In the genomic region with DNA sequence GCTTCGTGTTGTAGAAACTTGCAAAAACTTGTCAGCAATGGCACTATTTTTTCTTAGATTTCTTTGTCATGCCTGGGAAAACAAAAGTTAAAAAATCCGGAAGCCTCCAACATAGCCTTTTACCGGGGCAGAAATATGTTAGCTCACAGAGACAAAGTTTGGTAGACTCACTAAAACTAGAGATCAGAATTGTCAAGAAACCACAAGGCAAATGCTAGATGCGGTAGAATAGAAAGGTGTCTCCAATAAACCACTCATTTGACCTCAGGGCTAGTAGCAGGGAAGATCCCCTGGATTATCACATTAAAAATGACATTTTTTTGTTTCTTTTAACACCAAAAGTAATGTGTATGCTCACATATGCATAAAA, we compare ENCODE assay signal across 9 cellular contexts. TPM values are rescaled to one million over a fixed set of nuclear protein-coding genes. Genes with fewer than 3 reads are reported as not detected.
A peak's percentile ranks its signal among the peaks of the same experiment; 100 is the strongest.
DNase-seq lines count a peak whose midpoint lies in the region; ATAC-seq and TF ChIP-seq lines count a peak whose summit lies in the region.
"Had no signal": no experiment of that assay in that cellular context is flagged by ENCODE, and none has a peak within 500 bp of the region (broad histone marks: within the 10 kb centered on the region; RNA-seq: fewer than 3 reads in every experiment).

No MANE protein-coding gene starts in this region.

- no peaks in the 10 kb centered on the region for H3K27me3 Mint-ChIP-seq in activated naive CD4-positive, alpha-beta T cell treated with anti-CD3 and anti-CD28 coated beads, Interleukin-2, amount 50 U/mL, for 24 hours
- no peaks in the 10 kb centered on the region for H3K27me3 Mint-ChIP-seq in activated naive CD8-positive, alpha-beta T cell treated with anti-CD3 and anti-CD28 coated beads, Interleukin-2, amount 50 U/mL, for 24 hours

- no peak for ATAC-seq in activated naive CD8-positive, alpha-beta T cell treated with anti-CD3 and anti-CD28 coated beads, Interleukin-2, amount 50 U/mL, for 24 hours
- ATAC-seq in left lung (peak; percentile 12), upper lobe of left lung (ENCODE audit: low FRiP score in 2 of 2) (peak in 1 of 2 donors; percentile 14), GM19023 (IDR thresholded peaks at IDR 0.05; ENCODE audit: unreplicated experiment) (no peak)

- TF ChIP-seq CTCF in left lung (IDR thresholded peaks at IDR 0.05) (no peak), upper lobe of left lung (IDR thresholded peaks at IDR 0.05) (no peak)

- H3K4me1 Mint-ChIP-seq in activated naive CD4-positive, alpha-beta T cell treated with anti-CD3 and anti-CD28 coated beads, Interleukin-2, amount 50 U/mL, for 24 hours, result peaks cover 55% of the 10 kb centered on the region
- peaks cover 63% of the 10 kb centered on the region for H3K4me1 Mint-ChIP-seq in activated naive CD8-positive, alpha-beta T cell treated with anti-CD3 and anti-CD28 coated beads, Interleukin-2, amount 50 U/mL, for 24 hours

- H3K9me3 Mint-ChIP-seq in activated naive CD4-positive, alpha-beta T cell treated with anti-CD3 and anti-CD28 coated beads, Interleukin-2, amount 50 U/mL, for 24 hours, result no peaks in the 10 kb centered on the region
- no peaks in the 10 kb centered on the region for H3K9me3 Mint-ChIP-seq in activated naive CD8-positive, alpha-beta T cell treated with anti-CD3 and anti-CD28 coated beads, Interleukin-2, amount 50 U/mL, for 24 hours

- peak overlapping the region; percentile 98 for H3K27ac Mint-ChIP-seq in activated naive CD4-positive, alpha-beta T cell treated with anti-CD3 and anti-CD28 coated beads, Interleukin-2, amount 50 U/mL, for 24 hours
- H3K27ac Mint-ChIP-seq in activated naive CD8-positive, alpha-beta T cell treated with anti-CD3 and anti-CD28 coated beads, Interleukin-2, amount 50 U/mL, for 24 hours, result peak overlapping the region; percentile 88

- TF ChIP-seq POLR2A in upper lobe of left lung (IDR thresholded peaks at IDR 0.05), result no peak

- no peaks in the 10 kb centered on the region for H3K27me3 ChIP-seq in left lung
- H3K27me3 ChIP-seq in upper lobe of left lung, result no peaks in the 10 kb centered on the region

- H3K9me3 ChIP-seq in left lung (peaks cover 0 to under 1% of the 10 kb centered on the region in 2 donors), upper lobe of left lung (no peaks in the 10 kb centered on the region)

- H3K36me3 Mint-ChIP-seq in activated naive CD4-positive, alpha-beta T cell treated with anti-CD3 and anti-CD28 coated beads, Interleukin-2, amount 50 U/mL, for 24 hours, result peaks cover 7% of the 10 kb centered on the region
- H3K36me3 Mint-ChIP-seq in activated naive CD8-positive, alpha-beta T cell treated with anti-CD3 and anti-CD28 coated beads, Interleukin-2, amount 50 U/mL, for 24 hours (ENCODE audit: low read depth), result peaks cover 20% of the 10 kb centered on the region

- no peak for TF ChIP-seq EP300 in upper lobe of left lung (IDR thresholded peaks at IDR 0.05)

- H3K36me3 ChIP-seq in left lung, result peaks cover 0 to 22% of the 10 kb centered on the region in 2 donors
- H3K36me3 ChIP-seq in upper lobe of left lung, result peaks cover 0 to 22% (median 4%) of the 10 kb centered on the region in 4 donors

- WGBS in upper lobe of left lung, 2 donors, result 4% methylated on average over 4 of the region's 4 CpGs

- no peak for DNase-seq in activated naive CD4-positive, alpha-beta T cell (lab: John Stamatoyannopoulos, UW)
- DNase-seq in activated naive CD8-positive, alpha-beta T cell treated with anti-CD3 and anti-CD28 coated beads, Interleukin-2, amount 50 U/mL, for 24 hours, result no peak
- DNase-seq in left lung, result no peak
- DNase-seq in upper lobe of left lung, result no peak
- DNase-seq in NCI-H510A (lab: John Stamatoyannopoulos, UW), result no peak
- DNase-seq in NCI-H526 treated with DMSO at 0.1 percent for 48 hours (lab: John Stamatoyannopoulos, UW), result no peak
- DNase-seq: DMS153 had no signal

- H3K4me3 Mint-ChIP-seq in activated naive CD4-positive, alpha-beta T cell treated with anti-CD3 and anti-CD28 coated beads, Interleukin-2, amount 50 U/mL, for 24 hours, result peak overlapping the region; percentile 99
- peak overlapping the region; percentile 89 for H3K4me3 Mint-ChIP-seq in activated naive CD8-positive, alpha-beta T cell treated with anti-CD3 and anti-CD28 coated beads, Interleukin-2, amount 50 U/mL, for 24 hours

- peaks cover 4 to 45% of the 10 kb centered on the region in 2 donors for H3K4me1 ChIP-seq in left lung
- H3K4me1 ChIP-seq in upper lobe of left lung, result peaks cover 18 to 40% (median 28%) of the 10 kb centered on the region in 4 donors

- intact Hi-C loops in left lung (cut with DNase I), result loop anchor here in 1 of 2 donors (5.0 kb wide), 1 partner anchor 49 kb away; no protein-coding TSS in a partner anchor

- peak overlapping the region; percentile 79 to 90 for H3K27ac ChIP-seq in left lung
- H3K27ac ChIP-seq in upper lobe of left lung, result peak overlapping the region; percentile 75 to 82 (median 80)

- H3K4me3 ChIP-seq in left lung (peak overlapping the region; percentile 47 to 64), upper lobe of left lung (peak overlapping the region; percentile 30 to 61 (median 45))

RNA-seq across cellular contexts. Expression of gene CASP10, which starts 0.4 kb away (rescaled TPM):
- total RNA-seq in left lung (10 to 100 TPM; 30.3 to 31.5 TPM), upper lobe of left lung (10 to 100 TPM; 21.1 to 67.1 (median 29.9) TPM)
